1 cellular context compared by ENCODE assay signal in the genomic region with DNA sequence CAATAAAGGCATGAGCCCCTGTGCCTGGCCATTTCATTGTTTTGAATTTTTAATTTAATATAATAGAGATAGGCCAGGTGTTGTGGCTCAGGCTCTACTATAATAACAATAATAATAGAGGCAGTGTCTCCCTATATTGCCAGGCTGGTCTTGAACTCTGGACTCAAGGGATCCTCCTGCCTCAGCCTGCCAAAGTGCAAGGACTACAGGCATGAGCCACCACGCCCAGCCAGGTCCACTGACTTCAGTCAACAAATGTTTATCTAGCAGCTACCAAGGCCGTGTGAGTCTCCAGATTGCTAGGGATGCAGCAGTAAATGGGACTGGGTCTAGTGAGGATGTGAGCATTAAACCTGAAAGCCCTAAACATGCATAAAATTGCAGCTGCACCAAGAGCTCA.
A peak's percentile ranks its signal among the peaks of the same experiment; 100 is the strongest.
TF ChIP-seq lines count a peak whose summit lies in the region.

No MANE protein-coding gene starts in this region.

TF ChIP-seq in HepG2, 621 proteins besides CTCF, POLR2A, EP300 and RAD21 (continued from another document and continues in another):
- TF ChIP-seq, protein P1, sequence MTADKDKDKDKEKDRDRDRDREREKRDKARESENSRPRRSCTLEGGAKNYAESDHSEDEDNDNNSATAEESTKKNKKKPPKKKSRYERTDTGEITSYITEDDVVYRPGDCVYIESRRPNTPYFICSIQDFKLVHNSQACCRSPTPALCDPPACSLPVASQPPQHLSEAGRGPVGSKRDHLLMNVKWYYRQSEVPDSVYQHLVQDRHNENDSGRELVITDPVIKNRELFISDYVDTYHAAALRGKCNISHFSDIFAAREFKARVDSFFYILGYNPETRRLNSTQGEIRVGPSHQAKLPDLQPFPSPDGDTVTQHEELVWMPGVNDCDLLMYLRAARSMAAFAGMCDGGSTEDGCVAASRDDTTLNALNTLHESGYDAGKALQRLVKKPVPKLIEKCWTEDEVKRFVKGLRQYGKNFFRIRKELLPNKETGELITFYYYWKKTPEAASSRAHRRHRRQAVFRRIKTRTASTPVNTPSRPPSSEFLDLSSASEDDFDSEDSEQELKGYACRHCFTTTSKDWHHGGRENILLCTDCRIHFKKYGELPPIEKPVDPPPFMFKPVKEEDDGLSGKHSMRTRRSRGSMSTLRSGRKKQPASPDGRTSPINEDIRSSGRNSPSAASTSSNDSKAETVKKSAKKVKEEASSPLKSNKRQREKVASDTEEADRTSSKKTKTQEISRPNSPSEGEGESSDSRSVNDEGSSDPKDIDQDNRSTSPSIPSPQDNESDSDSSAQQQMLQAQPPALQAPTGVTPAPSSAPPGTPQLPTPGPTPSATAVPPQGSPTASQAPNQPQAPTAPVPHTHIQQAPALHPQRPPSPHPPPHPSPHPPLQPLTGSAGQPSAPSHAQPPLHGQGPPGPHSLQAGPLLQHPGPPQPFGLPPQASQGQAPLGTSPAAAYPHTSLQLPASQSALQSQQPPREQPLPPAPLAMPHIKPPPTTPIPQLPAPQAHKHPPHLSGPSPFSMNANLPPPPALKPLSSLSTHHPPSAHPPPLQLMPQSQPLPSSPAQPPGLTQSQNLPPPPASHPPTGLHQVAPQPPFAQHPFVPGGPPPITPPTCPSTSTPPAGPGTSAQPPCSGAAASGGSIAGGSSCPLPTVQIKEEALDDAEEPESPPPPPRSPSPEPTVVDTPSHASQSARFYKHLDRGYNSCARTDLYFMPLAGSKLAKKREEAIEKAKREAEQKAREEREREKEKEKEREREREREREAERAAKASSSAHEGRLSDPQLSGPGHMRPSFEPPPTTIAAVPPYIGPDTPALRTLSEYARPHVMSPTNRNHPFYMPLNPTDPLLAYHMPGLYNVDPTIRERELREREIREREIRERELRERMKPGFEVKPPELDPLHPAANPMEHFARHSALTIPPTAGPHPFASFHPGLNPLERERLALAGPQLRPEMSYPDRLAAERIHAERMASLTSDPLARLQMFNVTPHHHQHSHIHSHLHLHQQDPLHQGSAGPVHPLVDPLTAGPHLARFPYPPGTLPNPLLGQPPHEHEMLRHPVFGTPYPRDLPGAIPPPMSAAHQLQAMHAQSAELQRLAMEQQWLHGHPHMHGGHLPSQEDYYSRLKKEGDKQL (CRISPR knock-in tag; IDR thresholded peaks at IDR 0.05; ENCODE audit: low read depth) = no peak
- no peak for TF ChIP-seq STAT5B (CRISPR knock-in tag; IDR thresholded peaks at IDR 0.05)
- TF ChIP-seq, protein P2, sequence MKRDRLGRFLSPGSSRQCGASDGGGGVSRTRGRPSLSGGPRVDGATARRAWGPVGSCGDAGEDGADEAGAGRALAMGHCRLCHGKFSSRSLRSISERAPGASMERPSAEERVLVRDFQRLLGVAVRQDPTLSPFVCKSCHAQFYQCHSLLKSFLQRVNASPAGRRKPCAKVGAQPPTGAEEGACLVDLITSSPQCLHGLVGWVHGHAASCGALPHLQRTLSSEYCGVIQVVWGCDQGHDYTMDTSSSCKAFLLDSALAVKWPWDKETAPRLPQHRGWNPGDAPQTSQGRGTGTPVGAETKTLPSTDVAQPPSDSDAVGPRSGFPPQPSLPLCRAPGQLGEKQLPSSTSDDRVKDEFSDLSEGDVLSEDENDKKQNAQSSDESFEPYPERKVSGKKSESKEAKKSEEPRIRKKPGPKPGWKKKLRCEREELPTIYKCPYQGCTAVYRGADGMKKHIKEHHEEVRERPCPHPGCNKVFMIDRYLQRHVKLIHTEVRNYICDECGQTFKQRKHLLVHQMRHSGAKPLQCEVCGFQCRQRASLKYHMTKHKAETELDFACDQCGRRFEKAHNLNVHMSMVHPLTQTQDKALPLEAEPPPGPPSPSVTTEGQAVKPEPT (CRISPR knock-in tag; IDR thresholded peaks at IDR 0.05; ENCODE audit: low read depth) = no peak
- TF ChIP-seq ZFYVE20 (CRISPR knock-in tag; IDR thresholded peaks at IDR 0.05; ENCODE audit: borderline replicate concordance, low read depth) = no peak
- TF ChIP-seq SP5 (CRISPR knock-in tag; IDR thresholded peaks at IDR 0.05; ENCODE audit: borderline replicate concordance, low read depth) = peak; percentile 71; the same call in 1 of the 2 replicates
- TF ChIP-seq HINFP (CRISPR knock-in tag; IDR thresholded peaks at IDR 0.05; ENCODE audit: low read depth) = no peak
- no peak for TF ChIP-seq ZFP62 (CRISPR knock-in tag; IDR thresholded peaks at IDR 0.05)
- no peak for TF ChIP-seq ZFAT (CRISPR knock-in tag; conservative IDR thresholded peaks at IDR 0.05)
- no peak for TF ChIP-seq MZF1 (CRISPR knock-in tag; IDR thresholded peaks at IDR 0.05; ENCODE audit: borderline replicate concordance)
- TF ChIP-seq PHB2 (IDR thresholded peaks at IDR 0.05; ENCODE audit: partially characterized antibody) = no peak
- no peak for TF ChIP-seq ZNF766 (CRISPR knock-in tag; IDR thresholded peaks at IDR 0.05; ENCODE audit: borderline replicate concordance)
- TF ChIP-seq ZMYM2 (CRISPR knock-in tag; IDR thresholded peaks at IDR 0.05) = peak; percentile 55; the same call in 1 of the 2 replicates
- TF ChIP-seq, protein P3, sequence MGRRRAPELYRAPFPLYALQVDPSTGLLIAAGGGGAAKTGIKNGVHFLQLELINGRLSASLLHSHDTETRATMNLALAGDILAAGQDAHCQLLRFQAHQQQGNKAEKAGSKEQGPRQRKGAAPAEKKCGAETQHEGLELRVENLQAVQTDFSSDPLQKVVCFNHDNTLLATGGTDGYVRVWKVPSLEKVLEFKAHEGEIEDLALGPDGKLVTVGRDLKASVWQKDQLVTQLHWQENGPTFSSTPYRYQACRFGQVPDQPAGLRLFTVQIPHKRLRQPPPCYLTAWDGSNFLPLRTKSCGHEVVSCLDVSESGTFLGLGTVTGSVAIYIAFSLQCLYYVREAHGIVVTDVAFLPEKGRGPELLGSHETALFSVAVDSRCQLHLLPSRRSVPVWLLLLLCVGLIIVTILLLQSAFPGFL (CRISPR knock-in tag; IDR thresholded peaks at IDR 0.05) = no peak
- no peak for TF ChIP-seq CHD2 (IDR thresholded peaks at IDR 0.05; ENCODE audit: low read depth, low read length)
- TF ChIP-seq, protein P4, sequence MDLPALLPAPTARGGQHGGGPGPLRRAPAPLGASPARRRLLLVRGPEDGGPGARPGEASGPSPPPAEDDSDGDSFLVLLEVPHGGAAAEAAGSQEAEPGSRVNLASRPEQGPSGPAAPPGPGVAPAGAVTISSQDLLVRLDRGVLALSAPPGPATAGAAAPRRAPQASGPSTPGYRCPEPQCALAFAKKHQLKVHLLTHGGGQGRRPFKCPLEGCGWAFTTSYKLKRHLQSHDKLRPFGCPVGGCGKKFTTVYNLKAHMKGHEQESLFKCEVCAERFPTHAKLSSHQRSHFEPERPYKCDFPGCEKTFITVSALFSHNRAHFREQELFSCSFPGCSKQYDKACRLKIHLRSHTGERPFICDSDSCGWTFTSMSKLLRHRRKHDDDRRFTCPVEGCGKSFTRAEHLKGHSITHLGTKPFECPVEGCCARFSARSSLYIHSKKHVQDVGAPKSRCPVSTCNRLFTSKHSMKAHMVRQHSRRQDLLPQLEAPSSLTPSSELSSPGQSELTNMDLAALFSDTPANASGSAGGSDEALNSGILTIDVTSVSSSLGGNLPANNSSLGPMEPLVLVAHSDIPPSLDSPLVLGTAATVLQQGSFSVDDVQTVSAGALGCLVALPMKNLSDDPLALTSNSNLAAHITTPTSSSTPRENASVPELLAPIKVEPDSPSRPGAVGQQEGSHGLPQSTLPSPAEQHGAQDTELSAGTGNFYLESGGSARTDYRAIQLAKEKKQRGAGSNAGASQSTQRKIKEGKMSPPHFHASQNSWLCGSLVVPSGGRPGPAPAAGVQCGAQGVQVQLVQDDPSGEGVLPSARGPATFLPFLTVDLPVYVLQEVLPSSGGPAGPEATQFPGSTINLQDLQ (CRISPR knock-in tag; IDR thresholded peaks at IDR 0.05) = no peak
- no peak for TF ChIP-seq SP1 (IDR thresholded peaks at IDR 0.05)
- no peak for TF ChIP-seq SP1 (CRISPR knock-in tag; IDR thresholded peaks at IDR 0.05)
- TF ChIP-seq SETDB1 (CRISPR knock-in tag; IDR thresholded peaks at IDR 0.05; ENCODE audit: borderline replicate concordance) = no peak
- TF ChIP-seq ZNF629 (CRISPR knock-in tag; conservative IDR thresholded peaks at IDR 0.05) = peak; percentile 64
- TF ChIP-seq, protein P5, sequence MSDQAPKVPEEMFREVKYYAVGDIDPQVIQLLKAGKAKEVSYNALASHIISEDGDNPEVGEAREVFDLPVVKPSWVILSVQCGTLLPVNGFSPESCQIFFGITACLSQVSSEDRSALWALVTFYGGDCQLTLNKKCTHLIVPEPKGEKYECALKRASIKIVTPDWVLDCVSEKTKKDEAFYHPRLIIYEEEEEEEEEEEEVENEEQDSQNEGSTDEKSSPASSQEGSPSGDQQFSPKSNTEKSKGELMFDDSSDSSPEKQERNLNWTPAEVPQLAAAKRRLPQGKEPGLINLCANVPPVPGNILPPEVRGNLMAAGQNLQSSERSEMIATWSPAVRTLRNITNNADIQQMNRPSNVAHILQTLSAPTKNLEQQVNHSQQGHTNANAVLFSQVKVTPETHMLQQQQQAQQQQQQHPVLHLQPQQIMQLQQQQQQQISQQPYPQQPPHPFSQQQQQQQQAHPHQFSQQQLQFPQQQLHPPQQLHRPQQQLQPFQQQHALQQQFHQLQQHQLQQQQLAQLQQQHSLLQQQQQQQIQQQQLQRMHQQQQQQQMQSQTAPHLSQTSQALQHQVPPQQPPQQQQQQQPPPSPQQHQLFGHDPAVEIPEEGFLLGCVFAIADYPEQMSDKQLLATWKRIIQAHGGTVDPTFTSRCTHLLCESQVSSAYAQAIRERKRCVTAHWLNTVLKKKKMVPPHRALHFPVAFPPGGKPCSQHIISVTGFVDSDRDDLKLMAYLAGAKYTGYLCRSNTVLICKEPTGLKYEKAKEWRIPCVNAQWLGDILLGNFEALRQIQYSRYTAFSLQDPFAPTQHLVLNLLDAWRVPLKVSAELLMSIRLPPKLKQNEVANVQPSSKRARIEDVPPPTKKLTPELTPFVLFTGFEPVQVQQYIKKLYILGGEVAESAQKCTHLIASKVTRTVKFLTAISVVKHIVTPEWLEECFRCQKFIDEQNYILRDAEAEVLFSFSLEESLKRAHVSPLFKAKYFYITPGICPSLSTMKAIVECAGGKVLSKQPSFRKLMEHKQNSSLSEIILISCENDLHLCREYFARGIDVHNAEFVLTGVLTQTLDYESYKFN (CRISPR knock-in tag; conservative IDR thresholded peaks at IDR 0.05) = peak; percentile 61
- no peak for TF ChIP-seq ZNF460 (CRISPR knock-in tag; IDR thresholded peaks at IDR 0.05; ENCODE audit: borderline replicate concordance)
- TF ChIP-seq ZNF614 (CRISPR knock-in tag; IDR thresholded peaks at IDR 0.05; ENCODE audit: borderline replicate concordance) = no peak
- TF ChIP-seq PRDM15 (CRISPR knock-in tag; IDR thresholded peaks at IDR 0.05) = no peak
- no peak for TF ChIP-seq THRA (CRISPR knock-in tag; IDR thresholded peaks at IDR 0.05; ENCODE audit: borderline replicate concordance)
- no peak for TF ChIP-seq MAFF (IDR thresholded peaks at IDR 0.05; ENCODE audit: low read depth, low read length)
- no peak for TF ChIP-seq CC2D1A (CRISPR knock-in tag; IDR thresholded peaks at IDR 0.05)
- TF ChIP-seq CEBPB (IDR thresholded peaks at IDR 0.05; ENCODE audit: borderline replicate concordance, low read depth, low read length) = no peak
- no peak for TF ChIP-seq ATM (IDR thresholded peaks at IDR 0.05; ENCODE audit: borderline replicate concordance)
- no peak for TF ChIP-seq ZSCAN25 (CRISPR knock-in tag; IDR thresholded peaks at IDR 0.05)
- TF ChIP-seq SMAD3 (CRISPR knock-in tag; IDR thresholded peaks at IDR 0.05) = no peak
- TF ChIP-seq ZNF350 (CRISPR knock-in tag; IDR thresholded peaks at IDR 0.05; ENCODE audit: borderline replicate concordance, low read depth) = no peak
- TF ChIP-seq ZBTB26 (CRISPR knock-in tag; IDR thresholded peaks at IDR 0.05; ENCODE audit: borderline replicate concordance) = no peak
